ENCODE assay signal across 33 cellular contexts in genomic region chr5:58113172-58113571, GRCh38.
"Had no signal": no experiment of that assay in that cellular context is flagged by ENCODE, and none has a peak within 500 bp of the region (broad histone marks: within the 10 kb centered on the region; RNA-seq: fewer than 3 reads in every experiment).

No MANE protein-coding gene starts in this region.

- H3K4me1 ChIP-seq: adrenal gland, breast epithelium had no signal

- ATAC-seq: activated CD8-positive, alpha-beta T cell treated with anti-CD3 and anti-CD28 coated beads for 36 hours; activated naive CD4-positive, alpha-beta T cell treated with anti-CD3 and anti-CD28 coated beads, Interleukin-2, amount 50 U/mL, for 72 hours; activated T-cell treated with anti-CD3 and anti-CD28 coated beads, Interleukin-2, amount 50 U/mL, for 4 hours; activated T-cell treated with anti-CD3 and anti-CD28 coated beads, Interleukin-2, amount 50 U/mL, for 72 hours; activated T-helper 17 cell treated with anti-CD3 and anti-CD28 coated beads, Interleukin-2, amount 50 U/mL, for 72 hours; body of pancreas had no signal

- H3K4me3 ChIP-seq: adrenal gland, body of pancreas, breast epithelium had no signal

- H3K27me3 ChIP-seq: adrenal gland, body of pancreas, brain microvascular endothelial cell, breast epithelium had no signal

- H3K27ac ChIP-seq: adrenal gland, body of pancreas, brain microvascular endothelial cell, breast epithelium, VCaP had no signal

- H3K36me3 ChIP-seq: adrenal gland, brain microvascular endothelial cell, breast epithelium had no signal

- DNase-seq: activated B cell treated with CpG ODN at 0.5 μM for 24 hours; activated CD4-positive, alpha-beta memory T cell treated with anti-CD3 and anti-CD28 coated beads for 36 hours; activated CD4-positive, alpha-beta T cell treated with anti-CD3 and anti-CD28 coated beads for 4 hours; activated CD4-positive, alpha-beta T cell treated with anti-CD3 and anti-CD28 coated beads, Interleukin-2, amount 10 ng/mL, durations not matched to agents 24 days and 14 days; activated CD4-positive, alpha-beta T cell treated with anti-CD3 and anti-CD28 coated beads, Interleukin-2, amount 50 U/mL, for 1 hour; activated CD4-positive, alpha-beta T cell treated with anti-CD3 and anti-CD28 coated beads, Interleukin-2, amount 50 U/mL, for 4 hours; activated CD4-positive, CD25-positive, alpha-beta regulatory T cell treated with anti-CD3 and anti-CD28 coated beads, Interleukin-2, amount 50 U/mL, for 72 hours; activated CD8-positive, alpha-beta memory T cell treated with anti-CD3 and anti-CD28 coated beads, Interleukin-2, amount 50 U/mL, for 4 hours; activated CD8-positive, alpha-beta T cell treated with anti-CD3 and anti-CD28 coated beads for 36 hours; activated effector memory CD4-positive, alpha-beta T cell treated with anti-CD3 and anti-CD28 coated beads, Interleukin-2, amount 50 U/mL, for 16 hours; activated gamma-delta T cell treated with Interleukin-2 at 50 U/mL for 16 hours; activated naive CD4-positive, alpha-beta T cell; activated naive CD4-positive, alpha-beta T cell treated with anti-CD3 and anti-CD28 coated beads for 36 hours; activated naive CD4-positive, alpha-beta T cell treated with anti-CD3 and anti-CD28 coated beads, Interleukin-2, amount 50 U/mL, for 16 hours; activated naive CD8-positive, alpha-beta T cell treated with anti-CD3 and anti-CD28 coated beads for 36 hours; activated T-cell treated with anti-CD3 and anti-CD28 coated beads for 4 hours; activated T-cell treated with anti-CD3 and anti-CD28 coated beads, Interleukin-2, amount 50 U/mL, for 1 hour; activated T-cell treated with anti-CD3 and anti-CD28 coated beads, Interleukin-2, amount 50 U/mL, for 4 hours; activated T-cell treated with anti-CD3 and anti-CD28 coated beads, Interleukin-2, amount 50 U/mL, for 72 hours; adrenal gland; amniotic stem cell; aorta; body of pancreas; brain microvascular endothelial cell; caudate nucleus; SW 1271; T-helper 1 cell; T-helper 2 cell; T-helper 9 cell had no signal

- H3K9me3 ChIP-seq: adrenal gland, body of pancreas, breast epithelium had no signal
